ENCODE assay signal across 1 cellular context in the genomic region with DNA sequence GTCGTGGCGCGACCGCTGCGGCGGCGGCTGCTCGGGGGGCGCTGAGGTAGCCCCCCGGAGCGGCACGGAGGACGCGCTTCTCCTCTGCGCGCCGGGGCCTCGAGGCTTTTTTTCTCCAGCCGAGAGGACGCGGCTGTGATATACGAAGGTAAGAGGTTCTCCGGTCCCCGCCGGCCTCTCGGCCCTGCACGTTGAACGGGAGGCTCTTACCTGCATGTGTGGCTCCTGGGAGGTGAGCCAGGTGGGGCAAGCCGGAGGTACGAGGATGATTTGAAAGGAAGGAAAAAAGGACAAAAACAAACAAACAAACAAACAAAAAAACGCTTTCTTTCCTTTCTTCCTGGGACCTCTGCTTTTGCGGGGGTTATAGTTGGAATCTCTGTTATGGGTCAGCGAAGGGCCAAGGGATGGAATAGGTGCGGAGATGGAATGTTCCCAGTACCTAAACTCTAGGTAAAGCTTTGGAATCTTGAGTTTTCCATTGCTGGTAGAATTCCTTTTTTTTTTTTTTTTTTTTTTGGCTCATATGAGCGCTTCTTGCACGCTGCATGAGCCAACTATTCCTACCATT.
TF ChIP-seq lines count a peak whose summit lies in the region.

No MANE protein-coding gene starts in this region.

TF ChIP-seq in HEK293, 187 proteins besides CTCF, POLR2A, EP300 and RAD21 (continued from another document):
- TF ChIP-seq, protein P1, sequence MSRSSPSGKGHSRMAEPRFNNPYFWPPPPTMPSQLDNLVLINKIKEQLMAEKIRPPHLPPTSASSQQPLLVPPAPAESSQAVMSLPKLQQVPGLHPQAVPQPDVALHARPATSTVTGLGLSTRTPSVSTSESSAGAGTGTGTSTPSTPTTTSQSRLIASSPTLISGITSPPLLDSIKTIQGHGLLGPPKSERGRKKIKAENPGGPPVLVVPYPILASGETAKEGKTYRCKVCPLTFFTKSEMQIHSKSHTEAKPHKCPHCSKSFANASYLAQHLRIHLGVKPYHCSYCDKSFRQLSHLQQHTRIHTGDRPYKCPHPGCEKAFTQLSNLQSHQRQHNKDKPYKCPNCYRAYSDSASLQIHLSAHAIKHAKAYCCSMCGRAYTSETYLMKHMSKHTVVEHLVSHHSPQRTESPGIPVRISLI (tag by site-specific recombination; IDR thresholded peaks at IDR 0.05): peak; percentile 46; the same call in 1 of the 2 replicates
